8 cellular contexts compared by ENCODE assay signal in genomic region chr2:104976603-104977120, GRCh38.
DNase-seq lines count a peak whose midpoint lies in the region; ATAC-seq and TF ChIP-seq lines count a peak whose summit lies in the region.

No MANE protein-coding gene starts in this region.

- no peaks in the 10 kb centered on the region for H3K4me1 ChIP-seq in tibial artery

- TF ChIP-seq CTCF in WTC11 (IDR thresholded peaks at IDR 0.05) (0 out of 2 replicates have a peak, but pooled peaks have one; percentile 22), tibial artery (IDR thresholded peaks at IDR 0.05) (no peak)

- no peaks in the 10 kb centered on the region for H3K9me3 Mint-ChIP-seq in activated CD4-positive, alpha-beta memory T cell treated with anti-CD3 and anti-CD28 coated beads for 36 hours
- no peaks in the 10 kb centered on the region for H3K9me3 Mint-ChIP-seq in activated CD4-positive, alpha-beta memory T cell treated with anti-CD3 and anti-CD28 coated beads, Interleukin-2, amount 10 ng/mL, durations not matched to agents 7 days and 5 days
- peaks cover 28% of the 10 kb centered on the region for H3K9me3 Mint-ChIP-seq in WTC11
- peaks cover 3% of the 10 kb centered on the region for H3K9me3 Mint-ChIP-seq in stimulated activated memory B cell treated with anti-CD40 and anti-IgM and Interleukin-4, amounts not matched to agents 10 μg/mL and 1 μg/mL and 100 μg/mL, for 72 hours

- H3K4me1 Mint-ChIP-seq in activated CD4-positive, alpha-beta memory T cell treated with anti-CD3 and anti-CD28 coated beads for 36 hours (ENCODE audit: low read depth), result peaks cover 6% of the 10 kb centered on the region
- H3K4me1 Mint-ChIP-seq in activated CD4-positive, alpha-beta memory T cell treated with anti-CD3 and anti-CD28 coated beads, Interleukin-2, amount 10 ng/mL, durations not matched to agents 7 days and 5 days, result no peaks in the 10 kb centered on the region
- H3K4me1 Mint-ChIP-seq in WTC11, result no peaks in the 10 kb centered on the region
- peaks cover 31% of the 10 kb centered on the region for H3K4me1 Mint-ChIP-seq in stimulated activated memory B cell treated with anti-CD40 and anti-IgM and Interleukin-4, amounts not matched to agents 10 μg/mL and 1 μg/mL and 100 μg/mL, for 72 hours

- no peak overlapping the region for H3K27ac ChIP-seq in tibial artery

- H3K4me3 Mint-ChIP-seq in activated CD4-positive, alpha-beta memory T cell treated with anti-CD3 and anti-CD28 coated beads for 36 hours, result no peak overlapping the region
- no peak overlapping the region for H3K4me3 Mint-ChIP-seq in activated CD4-positive, alpha-beta memory T cell treated with anti-CD3 and anti-CD28 coated beads, Interleukin-2, amount 10 ng/mL, durations not matched to agents 7 days and 5 days
- no peak overlapping the region for H3K4me3 Mint-ChIP-seq in WTC11
- peak overlapping the region; percentile 67 for H3K4me3 Mint-ChIP-seq in stimulated activated memory B cell treated with anti-CD40 and anti-IgM and Interleukin-4, amounts not matched to agents 10 μg/mL and 1 μg/mL and 100 μg/mL, for 72 hours

- intact Hi-C loops in activated CD4-positive, alpha-beta memory T cell treated with anti-CD3 and anti-CD28 coated beads for 36 hours (cut with micrococcal nuclease), result no loop called here
- intact Hi-C loops in tibial artery (cut with DNase I; ENCODE audit: low total_unique reads), result no loop called here

- CTCF ChIA-PET in activated CD4-positive, alpha-beta memory T cell treated with anti-CD3 and anti-CD28 coated beads for 36 hours (lab: Charles Lee), result no interaction called here
- CTCF ChIA-PET in activated CD4-positive, alpha-beta memory T cell treated with anti-CD3 and anti-CD28 coated beads, Interleukin-2, amount 10 ng/mL, durations not matched to agents 7 days and 5 days (lab: Charles Lee), result interaction anchor here (0.9 kb wide), 1 partner anchor 43 kb away, joined by 3 read pairs; no protein-coding TSS in a partner anchor
- CTCF ChIA-PET in WTC11 (lab: Charles Lee), result interaction anchor here (0.9 to 1.5 kb wide), 4 partner anchors 9 to 103 kb away, joined by 3 to 6 read pairs (median 4); no protein-coding TSS in a partner anchor

- no peaks in the 10 kb centered on the region for H3K9me3 ChIP-seq in tibial artery

- H3K36me3 ChIP-seq in tibial artery, result no peaks in the 10 kb centered on the region

- H3K27me3 Mint-ChIP-seq in activated CD4-positive, alpha-beta memory T cell treated with anti-CD3 and anti-CD28 coated beads for 36 hours, result peaks cover 5% of the 10 kb centered on the region
- no peaks in the 10 kb centered on the region for H3K27me3 Mint-ChIP-seq in activated CD4-positive, alpha-beta memory T cell treated with anti-CD3 and anti-CD28 coated beads, Interleukin-2, amount 10 ng/mL, durations not matched to agents 7 days and 5 days
- peaks cover 15% of the 10 kb centered on the region for H3K27me3 Mint-ChIP-seq in WTC11 (ENCODE audit: low read depth)
- no peaks in the 10 kb centered on the region for H3K27me3 Mint-ChIP-seq in stimulated activated memory B cell treated with anti-CD40 and anti-IgM and Interleukin-4, amounts not matched to agents 10 μg/mL and 1 μg/mL and 100 μg/mL, for 72 hours

- no peaks in the 10 kb centered on the region for H3K27me3 ChIP-seq in tibial artery

- H3K4me3 ChIP-seq in tibial artery, result no peak overlapping the region

- no peaks in the 10 kb centered on the region for H3K36me3 Mint-ChIP-seq in activated CD4-positive, alpha-beta memory T cell treated with anti-CD3 and anti-CD28 coated beads for 36 hours
- no peaks in the 10 kb centered on the region for H3K36me3 Mint-ChIP-seq in activated CD4-positive, alpha-beta memory T cell treated with anti-CD3 and anti-CD28 coated beads, Interleukin-2, amount 10 ng/mL, durations not matched to agents 7 days and 5 days (ENCODE audit: low read depth)
- H3K36me3 Mint-ChIP-seq in WTC11, result no peaks in the 10 kb centered on the region
- no peaks in the 10 kb centered on the region for H3K36me3 Mint-ChIP-seq in stimulated activated memory B cell treated with anti-CD40 and anti-IgM and Interleukin-4, amounts not matched to agents 10 μg/mL and 1 μg/mL and 100 μg/mL, for 72 hours

- DNase-seq in activated CD4-positive, alpha-beta memory T cell treated with anti-CD3 and anti-CD28 coated beads for 36 hours, result peak; percentile 32
- no peak for DNase-seq in activated CD4-positive, alpha-beta memory T cell treated with anti-CD3 and anti-CD28 coated beads, Interleukin-2, amount 10 ng/mL, durations not matched to agents 7 days and 5 days
- peak; percentile 54 for DNase-seq in WTC11 (ENCODE audit: low spot score)
- no peak for DNase-seq in tibial artery
- no peak for DNase-seq in hypothalamus (lab: John Stamatoyannopoulos, UW)

- POLR2A ChIA-PET in activated CD4-positive, alpha-beta memory T cell treated with anti-CD3 and anti-CD28 coated beads for 36 hours (lab: Charles Lee), result no interaction called here
- POLR2A ChIA-PET in activated CD4-positive, alpha-beta memory T cell treated with anti-CD3 and anti-CD28 coated beads, Interleukin-2, amount 10 ng/mL, durations not matched to agents 7 days and 5 days (lab: Charles Lee), result no interaction called here
- POLR2A ChIA-PET in WTC11 (lab: Charles Lee), result no interaction called here

- H3K27ac Mint-ChIP-seq in activated CD4-positive, alpha-beta memory T cell treated with anti-CD3 and anti-CD28 coated beads for 36 hours, result no peak overlapping the region
- H3K27ac Mint-ChIP-seq in activated CD4-positive, alpha-beta memory T cell treated with anti-CD3 and anti-CD28 coated beads, Interleukin-2, amount 10 ng/mL, durations not matched to agents 7 days and 5 days, result no peak overlapping the region
- no peak overlapping the region for H3K27ac Mint-ChIP-seq in WTC11
- peak overlapping the region; percentile 48 for H3K27ac Mint-ChIP-seq in stimulated activated memory B cell treated with anti-CD40 and anti-IgM and Interleukin-4, amounts not matched to agents 10 μg/mL and 1 μg/mL and 100 μg/mL, for 72 hours

- ATAC-seq in GM21526 (IDR thresholded peaks at IDR 0.05; ENCODE audit: low FRiP score, unreplicated experiment) (peak; percentile 98), HG03558 (IDR thresholded peaks at IDR 0.05; ENCODE audit: extremely low read depth, unreplicated experiment) (peak; percentile 97), WTC11 (peak; percentile 96)
- ATAC-seq in stimulated activated memory B cell treated with anti-CD40 and anti-IgM and Interleukin-4, amounts not matched to agents 10 μg/mL and 1 μg/mL and 100 μg/mL, for 72 hours, result peak; percentile 98

TF ChIP-seq in WTC11, 78 proteins besides CTCF, POLR2A, EP300 and RAD21:
- TF ChIP-seq CBFB (CRISPR knock-in tag; IDR thresholded peaks at IDR 0.05; ENCODE audit: low read depth) (no peak), JAZF1 (CRISPR knock-in tag; IDR thresholded peaks at IDR 0.05) (no peak), MXD4 (CRISPR knock-in tag; IDR thresholded peaks at IDR 0.05; ENCODE audit: borderline replicate concordance) (0 out of 2 replicates have a peak, but pooled peaks have one; percentile 1), USF1 (CRISPR knock-in tag; IDR thresholded peaks at IDR 0.05) (no peak), GTF2I (CRISPR knock-in tag; conservative IDR thresholded peaks at IDR 0.05) (no peak), ETV6 (CRISPR knock-in tag; IDR thresholded peaks at IDR 0.05) (peak; percentile 76), TEAD1 (CRISPR knock-in tag; IDR thresholded peaks at IDR 0.05) (no peak)
TF ChIP-seq in WTC11: peak in this region for 2.

Comparison
In these comparisons a context has a peak if more than half of its experiments do, and no peak if none do; other contexts are left out.
1. DNase-seq: peak in activated CD4-positive, alpha-beta memory T cell treated with anti-CD3 and anti-CD28 coated beads for 36 hours (single experiment) and WTC11 (single experiment); none in activated CD4-positive, alpha-beta memory T cell treated with anti-CD3 and anti-CD28 coated beads, Interleukin-2, amount 10 ng/mL, durations not matched to agents 7 days and 5 days (single experiment), tibial artery (0 of 2) and hypothalamus (0 of 51).
2. Peak in every context shown above with its lines, with median percentiles within 50 percentile points of each other: ATAC-seq.